Comparison of ENCODE assay signal across 11 cellular contexts in genomic region chr1:166844791-166845190, GRCh38. TPM values are rescaled to one million over a fixed set of nuclear protein-coding genes. Genes with fewer than 3 reads are reported as not detected.
DNase-seq lines count a peak whose midpoint lies in the region; ATAC-seq and TF ChIP-seq lines count a peak whose summit lies in the region.
"Had no signal": no experiment of that assay in that cellular context is flagged by ENCODE, and none has a peak within 500 bp of the region (broad histone marks: within the 10 kb centered on the region; RNA-seq: fewer than 3 reads in every experiment).

No MANE protein-coding gene starts in this region.

- no peak for DNase-seq in stimulated activated naive CD8-positive, alpha-beta T cell treated with anti-CD3 and anti-CD28 coated beads, Interleukin-15, Interleukin-2, amounts not matched to agents 100 U/mL and 50 U/mL, for 24 hours
- no peak for DNase-seq in colonic mucosa
- no peak for DNase-seq in naive thymus-derived CD8-positive, alpha-beta T cell
- DNase-seq in activated CD4-positive, alpha-beta T cell treated with anti-CD3 and anti-CD28 coated beads, Interleukin-2, amount 50 U/mL, for 4 hours: no peak
- DNase-seq in stimulated activated CD4-positive, alpha-beta T cell treated with anti-CD3 and anti-CD28 coated beads, Interleukin-2, amount 100 ng/mL, for 48 hours: no peak
- DNase-seq in NCI-H2227 (lab: John Stamatoyannopoulos, UW; ENCODE audit: unreplicated experiment): no peak
- DNase-seq: NCI-H1048, T1000 had no signal

- H3K36me3 ChIP-seq in colonic mucosa: peaks cover 6% of the 10 kb centered on the region

- POLR2A ChIA-PET in naive thymus-derived CD8-positive, alpha-beta T cell (lab: Charles Lee): interaction anchor here (0.6 kb wide), 1 partner anchor 130 kb away, joined by 4 read pairs; no protein-coding TSS in a partner anchor

- peaks cover 81% of the 10 kb centered on the region for H3K36me3 Mint-ChIP-seq in stimulated activated naive CD8-positive, alpha-beta T cell treated with anti-CD3 and anti-CD28 coated beads, Interleukin-15, Interleukin-2, amounts not matched to agents 100 ng/mL and 50 ng/mL, for 24 hours (ENCODE audit: low read depth)
- peaks cover 4 to 88% (median 32%) of the 10 kb centered on the region in 3 donors for H3K36me3 Mint-ChIP-seq in naive thymus-derived CD8-positive, alpha-beta T cell

- peak overlapping the region; percentile 17 for H3K27ac Mint-ChIP-seq in stimulated activated naive CD8-positive, alpha-beta T cell treated with anti-CD3 and anti-CD28 coated beads, Interleukin-15, Interleukin-2, amounts not matched to agents 100 ng/mL and 50 ng/mL, for 24 hours
- H3K27ac Mint-ChIP-seq in naive thymus-derived CD8-positive, alpha-beta T cell: peak overlapping the region in 8 of 10 donors; percentile 25 to 87 (median 67)

- H3K9me3 Mint-ChIP-seq in stimulated activated naive CD8-positive, alpha-beta T cell treated with anti-CD3 and anti-CD28 coated beads, Interleukin-15, Interleukin-2, amounts not matched to agents 100 ng/mL and 50 ng/mL, for 24 hours: no peaks in the 10 kb centered on the region
- no peaks in the 10 kb centered on the region for H3K9me3 Mint-ChIP-seq in naive thymus-derived CD8-positive, alpha-beta T cell

- H3K9me3 ChIP-seq in colonic mucosa: no peaks in the 10 kb centered on the region
- H3K9me3 ChIP-seq: BLaER1 had no signal

- no peaks in the 10 kb centered on the region for H3K27me3 ChIP-seq in colonic mucosa
- H3K27me3 ChIP-seq: BLaER1 had no signal

- TF ChIP-seq CTCF in colonic mucosa (IDR thresholded peaks at IDR 0.05): no peak

- H3K4me1 Mint-ChIP-seq in stimulated activated naive CD8-positive, alpha-beta T cell treated with anti-CD3 and anti-CD28 coated beads, Interleukin-15, Interleukin-2, amounts not matched to agents 100 ng/mL and 50 ng/mL, for 24 hours (ENCODE audit: low read depth): peaks cover 70% of the 10 kb centered on the region
- peaks cover 44 to 81% (median 67%) of the 10 kb centered on the region in 4 donors for H3K4me1 Mint-ChIP-seq in naive thymus-derived CD8-positive, alpha-beta T cell

- H3K4me1 ChIP-seq in colonic mucosa: peaks cover 15% of the 10 kb centered on the region

- H3K27ac ChIP-seq in colonic mucosa: peak overlapping the region; percentile 3
- H3K27ac ChIP-seq: BLaER1 had no signal

- H3K4me3 Mint-ChIP-seq in stimulated activated naive CD8-positive, alpha-beta T cell treated with anti-CD3 and anti-CD28 coated beads, Interleukin-15, Interleukin-2, amounts not matched to agents 100 ng/mL and 50 ng/mL, for 24 hours: no peak overlapping the region
- H3K4me3 Mint-ChIP-seq in naive thymus-derived CD8-positive, alpha-beta T cell: no peak overlapping the region

- H3K9ac ChIP-seq in colonic mucosa (ENCODE audit: low read depth in 2 of 2, low read length in 2 of 2): no peak overlapping the region
- H3K9ac ChIP-seq: BLaER1 had no signal

- no peaks in the 10 kb centered on the region for H3K27me3 Mint-ChIP-seq in stimulated activated naive CD8-positive, alpha-beta T cell treated with anti-CD3 and anti-CD28 coated beads, Interleukin-15, Interleukin-2, amounts not matched to agents 100 ng/mL and 50 ng/mL, for 24 hours
- no peaks in the 10 kb centered on the region for H3K27me3 Mint-ChIP-seq in naive thymus-derived CD8-positive, alpha-beta T cell

- intact Hi-C loops in colonic mucosa (cut with DNase I): no loop called here

- H3K4me3 ChIP-seq in colonic mucosa: no peak overlapping the region
- H3K4me3 ChIP-seq: BLaER1 had no signal

- no peak for ATAC-seq in stimulated activated naive CD8-positive, alpha-beta T cell treated with anti-CD3 and anti-CD28 coated beads, Interleukin-15, Interleukin-2, amounts not matched to agents 100 U/mL and 50 U/mL, for 24 hours
- ATAC-seq in naive thymus-derived CD8-positive, alpha-beta T cell: no peak
- ATAC-seq in GM21526 (IDR thresholded peaks at IDR 0.05; ENCODE audit: low FRiP score, unreplicated experiment): no peak

RNA-seq across cellular contexts. Expression of gene POGK, which starts 5.5 kb away (rescaled TPM):
- total RNA-seq in colonic mucosa: 10 to 100 TPM; 31.4 to 34.9 TPM
- 10 to 100 TPM; 41.3 to 42.3 TPM for total RNA-seq in naive thymus-derived CD8-positive, alpha-beta T cell
- polyA plus RNA-seq in naive thymus-derived CD8-positive, alpha-beta T cell: 10 to 100 TPM; 13.9 to 23.0 (median 15.1) TPM

RNA-seq across cellular contexts. Expression of gene TADA1, which starts 31.3 kb away (rescaled TPM):
- total RNA-seq in colonic mucosa: 10 to 100 TPM; 10.1 to 12.1 TPM
- total RNA-seq in naive thymus-derived CD8-positive, alpha-beta T cell: 10 to 100 TPM; 16.6 to 18.1 TPM
- 10 to 100 TPM; 12.8 to 15.1 (median 15.0) TPM for polyA plus RNA-seq in naive thymus-derived CD8-positive, alpha-beta T cell
